Comparison of ENCODE assay signal across 37 cellular contexts in genomic region chr6:167726043-167726442, GRCh38.
"Had no signal": no experiment of that assay in that cellular context is flagged by ENCODE, and none has a peak within 500 bp of the region (broad histone marks: within the 10 kb centered on the region; RNA-seq: fewer than 3 reads in every experiment).

No MANE protein-coding gene starts in this region.

- H3K4me3 Mint-ChIP-seq: activated B cell treated with CpG ODN at 0.5 μM for 24 hours; activated CD4-positive, alpha-beta memory T cell treated with anti-CD3 and anti-CD28 coated beads for 36 hours; activated CD8-positive, alpha-beta memory T cell treated with anti-CD3 and anti-CD28 coated beads, Interleukin-2, amount 10 ng/mL, durations not matched to agents 7 days and 5 days; activated naive CD8-positive, alpha-beta T cell treated with anti-CD3 and anti-CD28 coated beads for 36 hours; activated T-cell treated with anti-CD3 and anti-CD28 coated beads, Interleukin-2, amount 50 U/mL, for 72 hours; activated T-helper 17 cell treated with anti-CD3 and anti-CD28 coated beads, Interleukin-2, amount 50 U/mL, for 72 hours had no signal

- H3K27me3 ChIP-seq: cardiac muscle cell had no signal

- H3K27ac Mint-ChIP-seq: activated B cell treated with CpG ODN at 0.5 μM for 24 hours; activated CD4-positive, alpha-beta memory T cell treated with anti-CD3 and anti-CD28 coated beads for 36 hours; activated CD8-positive, alpha-beta memory T cell treated with anti-CD3 and anti-CD28 coated beads, Interleukin-2, amount 10 ng/mL, durations not matched to agents 7 days and 5 days; activated naive CD8-positive, alpha-beta T cell treated with anti-CD3 and anti-CD28 coated beads for 36 hours; activated T-cell treated with anti-CD3 and anti-CD28 coated beads, Interleukin-2, amount 50 U/mL, for 72 hours; activated T-helper 17 cell treated with anti-CD3 and anti-CD28 coated beads, Interleukin-2, amount 50 U/mL, for 72 hours had no signal

- H3K4me2 ChIP-seq: PC-9 had no signal

- ATAC-seq: activated CD8-positive, alpha-beta memory T cell treated with anti-CD3 and anti-CD28 coated beads, Interleukin-2, amount 10 ng/mL, durations not matched to agents 7 days and 5 days; activated T-cell treated with anti-CD3 and anti-CD28 coated beads, Interleukin-2, amount 50 U/mL, for 72 hours; activated T-helper 17 cell treated with anti-CD3 and anti-CD28 coated beads, Interleukin-2, amount 50 U/mL, for 72 hours; Right ventricle myocardium inferior had no signal

- H3K27ac ChIP-seq: cardiac muscle cell, PC-9, RWPE1, VCaP had no signal

- H3K4me3 ChIP-seq: cardiac muscle cell, PC-9 had no signal

- H3K36me3 Mint-ChIP-seq: activated CD4-positive, alpha-beta memory T cell treated with anti-CD3 and anti-CD28 coated beads for 36 hours; activated CD8-positive, alpha-beta memory T cell treated with anti-CD3 and anti-CD28 coated beads, Interleukin-2, amount 10 ng/mL, durations not matched to agents 7 days and 5 days; activated naive CD8-positive, alpha-beta T cell treated with anti-CD3 and anti-CD28 coated beads for 36 hours had no signal

- H3K36me3 ChIP-seq: cardiac muscle cell had no signal

- H3K4me1 Mint-ChIP-seq: activated B cell treated with CpG ODN at 0.5 μM for 24 hours; activated CD8-positive, alpha-beta memory T cell treated with anti-CD3 and anti-CD28 coated beads, Interleukin-2, amount 10 ng/mL, durations not matched to agents 7 days and 5 days; activated naive CD8-positive, alpha-beta T cell treated with anti-CD3 and anti-CD28 coated beads for 36 hours; activated T-helper 17 cell treated with anti-CD3 and anti-CD28 coated beads, Interleukin-2, amount 50 U/mL, for 72 hours had no signal

- H3K9me3 Mint-ChIP-seq: activated T-cell treated with anti-CD3 and anti-CD28 coated beads, Interleukin-2, amount 50 U/mL, for 72 hours; activated T-helper 17 cell treated with anti-CD3 and anti-CD28 coated beads, Interleukin-2, amount 50 U/mL, for 72 hours had no signal

- H2AFZ ChIP-seq: PC-9 had no signal

- DNase-seq: activated B cell treated with CpG ODN at 0.5 μM for 24 hours; activated CD4-positive, alpha-beta memory T cell treated with anti-CD3 and anti-CD28 coated beads for 36 hours; activated CD4-positive, alpha-beta T cell treated with anti-CD3 and anti-CD28 coated beads for 4 hours; activated CD4-positive, alpha-beta T cell treated with anti-CD3 and anti-CD28 coated beads, Interleukin-2, amount 50 U/mL, for 1 hour; activated CD4-positive, CD25-positive, alpha-beta regulatory T cell treated with anti-CD3 and anti-CD28 coated beads, Interleukin-2, amount 50 U/mL, for 72 hours; activated CD8-positive, alpha-beta memory T cell treated with anti-CD3 and anti-CD28 coated beads, Interleukin-2, amount 10 ng/mL, durations not matched to agents 7 days and 5 days; activated naive CD4-positive, alpha-beta T cell; activated naive CD4-positive, alpha-beta T cell treated with anti-CD3 and anti-CD28 coated beads, Interleukin-2, amount 50 U/mL, for 16 hours; activated naive CD8-positive, alpha-beta T cell treated with anti-CD3 and anti-CD28 coated beads for 36 hours; activated T-cell treated with anti-CD3 and anti-CD28 coated beads, Interleukin-2, amount 50 U/mL, for 1 hour; activated T-cell treated with anti-CD3 and anti-CD28 coated beads, Interleukin-2, amount 50 U/mL, for 72 hours; amniotic stem cell; aorta; Karpas-422; KBM-7; NCI-H1048; NCI-H1105 treated with DMSO at 0.1 percent for 48 hours; NCI-H1436; NCI-H1694; NCI-H1930; NCI-H2081 treated with DMSO at 0.1 percent for 48 hours; NCI-H345; NCI-H510A; NCI-H526; NCI-H748 treated with DMSO at 0.1 percent for 48 hours; NK-92 treated with Interleukin-12 subunit alpha and Interleukin-12 subunit beta, amount 100 ng/mL, for 24 hours; PC-9; SIG-M5; SW 1271; T-helper 1 cell; T-helper 2 cell; T-helper 9 cell had no signal
